11 cellular contexts compared by ENCODE assay signal in the genomic region with DNA sequence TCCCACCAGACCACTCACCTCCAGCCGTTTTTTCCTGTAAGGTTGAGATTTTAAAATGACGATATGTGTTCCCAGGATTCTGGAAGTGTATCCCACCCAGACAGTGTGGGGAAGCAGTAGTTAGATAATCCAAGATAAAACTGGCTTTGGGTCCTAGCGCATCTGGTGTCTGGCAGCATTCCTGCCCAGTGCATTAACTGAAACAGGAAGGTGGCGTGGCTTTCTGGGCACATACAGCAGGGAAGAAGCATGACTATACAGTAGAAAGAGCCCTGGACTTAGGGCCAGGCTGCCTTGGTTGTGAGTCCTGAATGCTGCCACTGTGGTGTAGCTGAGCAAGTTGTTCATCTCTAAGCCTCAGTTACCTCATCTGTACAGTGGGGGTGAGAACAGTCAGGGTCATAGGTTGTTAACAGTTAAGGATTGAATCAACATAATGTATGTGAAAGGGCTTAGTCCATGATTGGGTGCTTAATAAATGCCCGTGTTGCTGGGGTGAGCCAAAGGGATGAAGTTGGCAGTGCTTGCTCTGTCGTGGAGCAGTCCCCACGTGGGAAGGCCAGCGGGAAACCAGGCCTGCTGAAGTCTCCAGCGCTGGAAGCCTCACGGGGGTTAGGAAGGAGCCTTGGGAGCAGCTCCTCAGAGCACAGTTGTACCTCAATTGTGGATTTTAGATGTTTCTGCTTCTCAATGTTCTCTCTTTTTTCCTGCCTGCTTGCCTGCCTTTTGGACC. TPM values are rescaled to one million over a fixed set of nuclear protein-coding genes. Genes with fewer than 3 reads are reported as not detected.
A peak's percentile ranks its signal among the peaks of the same experiment; 100 is the strongest.
DNase-seq lines count a peak whose midpoint lies in the region; ATAC-seq and TF ChIP-seq lines count a peak whose summit lies in the region.
"Had no signal": no experiment of that assay in that cellular context is flagged by ENCODE, and none has a peak within 500 bp of the region (broad histone marks: within the 10 kb centered on the region; RNA-seq: fewer than 3 reads in every experiment).

No MANE protein-coding gene starts in this region.

- H3K9me2 ChIP-seq in GM23338 (ENCODE audit: insufficient read depth) = no peaks in the 10 kb centered on the region

- peaks cover 68% of the 10 kb centered on the region for H4K20me1 ChIP-seq in GM23338 (replicated peaks; ENCODE audit: insufficient read depth)

- H3K4me3 Mint-ChIP-seq in activated T-helper 17 cell treated with anti-CD3 and anti-CD28 coated beads, Interleukin-2, amount 50 U/mL, for 72 hours = peak overlapping the region; percentile 74
- H3K4me3 Mint-ChIP-seq in immature natural killer cell = no peak overlapping the region
- H3K4me3 Mint-ChIP-seq in GM23338 = no peak overlapping the region
- H3K4me3 Mint-ChIP-seq: neural crest cell had no signal

- TF ChIP-seq CTCF in right atrium auricular region (IDR thresholded peaks at IDR 0.05) (no peak), GM23338 (conservative IDR thresholded peaks at IDR 0.05; ENCODE audit: low read depth in 2 of 2) (no peak)

- no peak overlapping the region for H2AFZ ChIP-seq in GM23338

- peak overlapping the region; percentile 95 for H3K27ac Mint-ChIP-seq in activated T-helper 17 cell treated with anti-CD3 and anti-CD28 coated beads, Interleukin-2, amount 50 U/mL, for 72 hours
- H3K27ac Mint-ChIP-seq in immature natural killer cell = peak overlapping the region in 5 of 6 donors; percentile 49 to 80 (median 72)
- H3K27ac Mint-ChIP-seq in GM23338 = no peak overlapping the region

- H3K4me1 Mint-ChIP-seq in activated T-helper 17 cell treated with anti-CD3 and anti-CD28 coated beads, Interleukin-2, amount 50 U/mL, for 72 hours = peaks cover 29% of the 10 kb centered on the region
- H3K4me1 Mint-ChIP-seq in immature natural killer cell (peaks cover 55 to 83% of the 10 kb centered on the region in 2 donors), GM23338 (no peaks in the 10 kb centered on the region)

- intact Hi-C loops in Right ventricle myocardium superior (cut with DNase I) = no loop called here

- H3K4me1 ChIP-seq in right atrium auricular region = peaks cover 0 to 71% of the 10 kb centered on the region in 2 donors
- H3K4me1 ChIP-seq in GM23338 (ENCODE audit: insufficient read depth) = no peaks in the 10 kb centered on the region

- H3K4me3 ChIP-seq in right atrium auricular region = no peak overlapping the region
- no peak overlapping the region for H3K4me3 ChIP-seq in GM23338

- ATAC-seq in Right ventricle myocardium superior (ENCODE audit: poor library complexity) = no peak
- peak; percentile 27 for ATAC-seq in activated T-helper 17 cell treated with anti-CD3 and anti-CD28 coated beads, Interleukin-2, amount 50 U/mL, for 72 hours (replicated peaks)
- ATAC-seq in GM23338 = no peak
- no peak for ATAC-seq in GM18868 (IDR thresholded peaks at IDR 0.05; ENCODE audit: unreplicated experiment)

- H3K27me3 ChIP-seq in right atrium auricular region (no peaks in the 10 kb centered on the region), GM23338 (ENCODE audit: insufficient read depth) (no peaks in the 10 kb centered on the region)

- peaks cover 88% of the 10 kb centered on the region for H3K79me2 ChIP-seq in GM23338 (replicated peaks; ENCODE audit: insufficient read depth)

- H3K27me3 Mint-ChIP-seq in activated T-helper 17 cell treated with anti-CD3 and anti-CD28 coated beads, Interleukin-2, amount 50 U/mL, for 72 hours = no peaks in the 10 kb centered on the region
- H3K27me3 Mint-ChIP-seq in immature natural killer cell (ENCODE audit: low read depth in 3 of 3) (no peaks in the 10 kb centered on the region), GM23338 (ENCODE audit: insufficient read depth, low read depth, poor library complexity) (peaks cover 3% of the 10 kb centered on the region)

- H3K36me3 Mint-ChIP-seq in activated T-helper 17 cell treated with anti-CD3 and anti-CD28 coated beads, Interleukin-2, amount 50 U/mL, for 72 hours (ENCODE audit: low read depth) = peaks cover 100% of the 10 kb centered on the region
- H3K36me3 Mint-ChIP-seq in immature natural killer cell = peaks cover 0 to 38% (median 25%) of the 10 kb centered on the region in 3 donors
- peaks cover 93% of the 10 kb centered on the region for H3K36me3 Mint-ChIP-seq in GM23338 (ENCODE audit: low read depth)

- H3K9me3 ChIP-seq in right atrium auricular region = no peaks in the 10 kb centered on the region

- peaks cover 2% of the 10 kb centered on the region; the same call in 1 of the 2 replicates for H3F3A ChIP-seq in GM23338 (replicated peaks; ENCODE audit: low read depth)

- H3K4me2 ChIP-seq in GM23338 = no peak overlapping the region

- in situ Hi-C loops in ACHN (cut with HindIII; ENCODE audit: low pct_ligation_motif_present, low pct_unique_long_range_greater_than_20kb, low sequenced_read_pairs) = loop anchor here (25.0 kb wide), 1 partner anchor 154 kb away; no protein-coding TSS in a partner anchor

- H3K27ac ChIP-seq in right atrium auricular region = peak overlapping the region; percentile 37 to 82
- H3K27ac ChIP-seq in temporal lobe (ENCODE audit: low read depth, low read length) = peak overlapping the region; percentile 95
- H3K27ac ChIP-seq in GM23338 (ENCODE audit: low read depth) = no peak overlapping the region

- no peaks in the 10 kb centered on the region for H3K9me3 Mint-ChIP-seq in activated T-helper 17 cell treated with anti-CD3 and anti-CD28 coated beads, Interleukin-2, amount 50 U/mL, for 72 hours
- no peaks in the 10 kb centered on the region for H3K9me3 Mint-ChIP-seq in immature natural killer cell
- H3K9me3 Mint-ChIP-seq in GM23338 = no peaks in the 10 kb centered on the region
- H3K9me3 Mint-ChIP-seq: neural crest cell had no signal

- DNase-seq in right atrium auricular region (ENCODE audit: low spot score) = no peak
- DNase-seq in Right ventricle myocardium superior = no peak
- DNase-seq in immature natural killer cell = no peak
- DNase-seq in ACHN = no peak
- no peak for DNase-seq in GM23338 (ENCODE audit: low spot score)
- DNase-seq: Karpas-422, NCI-H2171 had no signal

- H3K36me3 ChIP-seq in right atrium auricular region = peaks cover 52% of the 10 kb centered on the region
- peaks cover 63% of the 10 kb centered on the region for H3K36me3 ChIP-seq in GM23338 (ENCODE audit: insufficient read depth)

TF ChIP-seq in GM23338, 12 proteins besides CTCF, POLR2A, EP300 and RAD21 (continues in another document):
- TF ChIP-seq POLR2AphosphoS5 (IDR thresholded peaks at IDR 0.05; ENCODE audit: low read depth) = no peak
- no peak for TF ChIP-seq NANOG (IDR thresholded peaks at IDR 0.05; ENCODE audit: borderline replicate concordance)
- no peak for TF ChIP-seq EZH2 (IDR thresholded peaks at IDR 0.05; ENCODE audit: low read depth, unreplicated experiment)
- TF ChIP-seq REST (IDR thresholded peaks at IDR 0.05; ENCODE audit: unreplicated experiment) = no peak
- TF ChIP-seq EZH2phosphoT487 (IDR thresholded peaks at IDR 0.05; ENCODE audit: unreplicated experiment) = no peak
- no peak for TF ChIP-seq JUNB (IDR thresholded peaks at IDR 0.05; ENCODE audit: unreplicated experiment)

RNA-seq across cellular contexts. Expression of gene CLTA, which starts 18.0 kb away (rescaled TPM):
- total RNA-seq in right atrium auricular region = 10 to 100 TPM; 67.2 to 87.7 TPM
- total RNA-seq in Right ventricle myocardium superior = 63.0 TPM
- 100 to 1,000 TPM in 1 of 2 donors, 10 to 100 TPM in 1; 69.3 to 166 TPM for total RNA-seq in activated T-helper 17 cell treated with anti-CD3 and anti-CD28 coated beads, Interleukin-2, amount 50 U/mL, for 72 hours
- 100 to 1,000 TPM in 1 of 3 donors, 10 to 100 TPM in 2; 62.2 to 121 (median 89.0) TPM for polyA plus RNA-seq in immature natural killer cell
- total RNA-seq in temporal lobe = 92.9 TPM
- 259 and 288 TPM in 2 replicates for total RNA-seq in GM23338 (2014; rRNA removed; shearing (Covaris generic))
- polyA plus RNA-seq in GM23338 (2016; fragmentation: Nextera tagmentation; extraction: Ambion mirVana) = 223 and 229 TPM in 2 replicates

RNA-seq across cellular contexts. Expression of gene CCIN, which starts 39.5 kb away (rescaled TPM):
- total RNA-seq in right atrium auricular region (not detected), Right ventricle myocardium superior (not detected), temporal lobe (under 0.01 TPM)
- total RNA-seq in activated T-helper 17 cell treated with anti-CD3 and anti-CD28 coated beads, Interleukin-2, amount 50 U/mL, for 72 hours = not detected
- polyA plus RNA-seq in immature natural killer cell (under 1 TPM in 1 of 3 donors, not detected in 2; 0.43 TPM), GM23338 (2016; fragmentation: Nextera tagmentation; extraction: Ambion mirVana) (not detected in 2 replicates)
- 0.14 TPM in 1 of 2 replicates, not detected in the other for total RNA-seq in GM23338 (2014; rRNA removed; shearing (Covaris generic))
- total RNA-seq: neural crest cell had no signal

RNA-seq across cellular contexts. Expression of gene GNE, which starts 49.6 kb away (rescaled TPM):
- total RNA-seq in right atrium auricular region (10 to 100 TPM; 20.2 to 21.2 TPM), Right ventricle myocardium superior (12.4 TPM), temporal lobe (34.7 TPM)
- 10 to 100 TPM; 19.3 to 19.6 TPM for total RNA-seq in activated T-helper 17 cell treated with anti-CD3 and anti-CD28 coated beads, Interleukin-2, amount 50 U/mL, for 72 hours
- polyA plus RNA-seq in immature natural killer cell (1 to 10 TPM; 2.3 to 4.8 (median 4.3) TPM), GM23338 (2016; fragmentation: Nextera tagmentation; extraction: Ambion mirVana) (2.2 and 2.3 TPM in 2 replicates)
- 10.9 and 15.7 TPM in 2 replicates for total RNA-seq in GM23338 (2014; rRNA removed; shearing (Covaris generic))
